ENCODE assay signal across 1 cellular context in the genomic region with DNA sequence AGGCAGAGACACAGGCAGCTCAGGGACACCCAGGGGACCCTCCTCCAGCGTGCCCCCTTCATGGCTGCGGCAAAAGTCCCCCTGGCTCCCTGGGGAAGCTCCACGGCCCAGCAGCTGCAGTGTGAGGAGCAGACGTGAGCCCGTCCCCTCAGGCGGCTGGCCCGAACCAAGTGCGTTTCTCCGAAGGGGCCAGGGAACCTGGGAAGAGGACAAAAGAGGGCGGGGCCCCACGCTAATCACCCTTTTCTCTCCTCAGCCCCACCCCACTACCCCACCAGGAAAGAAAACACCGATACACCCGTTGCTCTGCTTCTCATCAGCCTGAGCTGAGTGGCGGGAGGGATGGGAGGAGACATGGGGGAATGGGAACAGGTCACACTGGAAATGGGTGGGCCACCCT.
A peak's percentile ranks its signal among the peaks of the same experiment; 100 is the strongest.
TF ChIP-seq lines count a peak whose summit lies in the region.

A gene with protein sequence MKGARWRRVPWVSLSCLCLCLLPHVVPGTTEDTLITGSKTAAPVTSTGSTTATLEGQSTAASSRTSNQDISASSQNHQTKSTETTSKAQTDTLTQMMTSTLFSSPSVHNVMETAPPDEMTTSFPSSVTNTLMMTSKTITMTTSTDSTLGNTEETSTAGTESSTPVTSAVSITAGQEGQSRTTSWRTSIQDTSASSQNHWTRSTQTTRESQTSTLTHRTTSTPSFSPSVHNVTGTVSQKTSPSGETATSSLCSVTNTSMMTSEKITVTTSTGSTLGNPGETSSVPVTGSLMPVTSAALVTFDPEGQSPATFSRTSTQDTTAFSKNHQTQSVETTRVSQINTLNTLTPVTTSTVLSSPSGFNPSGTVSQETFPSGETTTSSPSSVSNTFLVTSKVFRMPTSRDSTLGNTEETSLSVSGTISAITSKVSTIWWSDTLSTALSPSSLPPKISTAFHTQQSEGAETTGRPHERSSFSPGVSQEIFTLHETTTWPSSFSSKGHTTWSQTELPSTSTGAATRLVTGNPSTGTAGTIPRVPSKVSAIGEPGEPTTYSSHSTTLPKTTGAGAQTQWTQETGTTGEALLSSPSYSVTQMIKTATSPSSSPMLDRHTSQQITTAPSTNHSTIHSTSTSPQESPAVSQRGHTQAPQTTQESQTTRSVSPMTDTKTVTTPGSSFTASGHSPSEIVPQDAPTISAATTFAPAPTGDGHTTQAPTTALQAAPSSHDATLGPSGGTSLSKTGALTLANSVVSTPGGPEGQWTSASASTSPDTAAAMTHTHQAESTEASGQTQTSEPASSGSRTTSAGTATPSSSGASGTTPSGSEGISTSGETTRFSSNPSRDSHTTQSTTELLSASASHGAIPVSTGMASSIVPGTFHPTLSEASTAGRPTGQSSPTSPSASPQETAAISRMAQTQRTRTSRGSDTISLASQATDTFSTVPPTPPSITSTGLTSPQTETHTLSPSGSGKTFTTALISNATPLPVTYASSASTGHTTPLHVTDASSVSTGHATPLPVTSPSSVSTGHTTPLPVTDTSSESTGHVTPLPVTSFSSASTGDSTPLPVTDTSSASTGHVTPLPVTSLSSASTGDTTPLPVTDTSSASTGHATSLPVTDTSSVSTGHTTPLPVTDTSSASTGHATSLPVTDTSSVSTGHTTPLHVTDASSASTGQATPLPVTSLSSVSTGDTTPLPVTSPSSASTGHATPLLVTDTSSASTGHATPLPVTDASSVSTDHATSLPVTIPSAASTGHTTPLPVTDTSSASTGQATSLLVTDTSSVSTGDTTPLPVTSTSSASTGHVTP (N-terminal part only) (minus strand): TSS at position 174 of the 400 bp plus-strand sequence. CDS start 112 bp downstream, at position 62.

TF ChIP-seq in K562, 482 proteins besides CTCF, POLR2A, EP300 and RAD21 (continues in another document):
- TF ChIP-seq, protein P1, sequence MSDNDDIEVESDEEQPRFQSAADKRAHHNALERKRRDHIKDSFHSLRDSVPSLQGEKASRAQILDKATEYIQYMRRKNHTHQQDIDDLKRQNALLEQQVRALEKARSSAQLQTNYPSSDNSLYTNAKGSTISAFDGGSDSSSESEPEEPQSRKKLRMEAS (CRISPR knock-in tag; IDR thresholded peaks at IDR 0.05): 0 out of 2 replicates have a peak, but pooled peaks have one; percentile 9
- TF ChIP-seq BHLHE40 (IDR thresholded peaks at IDR 0.05; ENCODE audit: low read length): 0 out of 2 replicates have a peak, but pooled peaks have one; percentile 17
- TF ChIP-seq ARID2 (IDR thresholded peaks at IDR 0.05): no peak
- TF ChIP-seq NR4A1 (CRISPR knock-in tag; IDR thresholded peaks at IDR 0.05): no peak
- TF ChIP-seq NR4A1 (tag; IDR thresholded peaks at IDR 0.05): no peak
- TF ChIP-seq, protein P2, sequence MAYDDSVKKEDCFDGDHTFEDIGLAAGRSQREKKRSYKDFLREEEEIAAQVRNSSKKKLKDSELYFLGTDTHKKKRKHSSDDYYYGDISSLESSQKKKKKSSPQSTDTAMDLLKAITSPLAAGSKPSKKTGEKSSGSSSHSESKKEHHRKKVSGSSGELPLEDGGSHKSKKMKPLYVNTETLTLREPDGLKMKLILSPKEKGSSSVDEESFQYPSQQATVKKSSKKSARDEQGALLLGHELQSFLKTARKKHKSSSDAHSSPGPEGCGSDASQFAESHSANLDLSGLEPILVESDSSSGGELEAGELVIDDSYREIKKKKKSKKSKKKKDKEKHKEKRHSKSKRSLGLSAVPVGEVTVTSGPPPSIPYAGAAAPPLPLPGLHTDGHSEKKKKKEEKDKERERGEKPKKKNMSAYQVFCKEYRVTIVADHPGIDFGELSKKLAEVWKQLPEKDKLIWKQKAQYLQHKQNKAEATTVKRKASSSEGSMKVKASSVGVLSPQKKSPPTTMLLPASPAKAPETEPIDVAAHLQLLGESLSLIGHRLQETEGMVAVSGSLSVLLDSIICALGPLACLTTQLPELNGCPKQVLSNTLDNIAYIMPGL (CRISPR knock-in tag; IDR thresholded peaks at IDR 0.05): no peak
- TF ChIP-seq, protein P3, sequence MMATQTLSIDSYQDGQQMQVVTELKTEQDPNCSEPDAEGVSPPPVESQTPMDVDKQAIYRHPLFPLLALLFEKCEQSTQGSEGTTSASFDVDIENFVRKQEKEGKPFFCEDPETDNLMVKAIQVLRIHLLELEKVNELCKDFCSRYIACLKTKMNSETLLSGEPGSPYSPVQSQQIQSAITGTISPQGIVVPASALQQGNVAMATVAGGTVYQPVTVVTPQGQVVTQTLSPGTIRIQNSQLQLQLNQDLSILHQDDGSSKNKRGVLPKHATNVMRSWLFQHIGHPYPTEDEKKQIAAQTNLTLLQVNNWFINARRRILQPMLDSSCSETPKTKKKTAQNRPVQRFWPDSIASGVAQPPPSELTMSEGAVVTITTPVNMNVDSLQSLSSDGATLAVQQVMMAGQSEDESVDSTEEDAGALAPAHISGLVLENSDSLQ (IDR thresholded peaks at IDR 0.05): peak; percentile 38
- TF ChIP-seq KLF13 (tag; IDR thresholded peaks at IDR 0.05; ENCODE audit: borderline replicate concordance, low read depth): 0 out of 2 replicates have a peak, but pooled peaks have one; percentile 51
- peak; percentile 25; the same call in 1 of the 2 replicates for TF ChIP-seq PHF8 (IDR thresholded peaks at IDR 0.05; ENCODE audit: borderline replicate concordance, low read length)
- TF ChIP-seq LARP7 (IDR thresholded peaks at IDR 0.05): no peak
- TF ChIP-seq DIDO1 (tag; IDR thresholded peaks at IDR 0.05; ENCODE audit: low read depth): no peak
- TF ChIP-seq CEBPG (CRISPR knock-in tag; IDR thresholded peaks at IDR 0.05): peak; percentile 43; the same call in 1 of the 2 replicates
- TF ChIP-seq CEBPG (tag; conservative IDR thresholded peaks at IDR 0.05 in 1 of 2, IDR thresholded peaks at IDR 0.05 in 1 of 2): no peak
- TF ChIP-seq NONO (IDR thresholded peaks at IDR 0.05; ENCODE audit: low read depth in 2 of 2, low read length in 1 of 2): peak in 1 of 2 experiments; percentile 56; a peak in 1 of 4 replicates
- TF ChIP-seq RBFOX2 (IDR thresholded peaks at IDR 0.05; ENCODE audit: low read depth, low read length): 0 out of 2 replicates have a peak, but pooled peaks have one; percentile 30
- TF ChIP-seq MAZ (CRISPR knock-in tag; conservative IDR thresholded peaks at IDR 0.05 in 1 of 2, IDR thresholded peaks at IDR 0.05 in 1 of 2): peak in 1 of 2 experiments; percentile 32; a peak in 1 of 4 replicates
- no peak for TF ChIP-seq XRCC5 (IDR thresholded peaks at IDR 0.05; ENCODE audit: low read depth, low read length)
- TF ChIP-seq, protein P4, sequence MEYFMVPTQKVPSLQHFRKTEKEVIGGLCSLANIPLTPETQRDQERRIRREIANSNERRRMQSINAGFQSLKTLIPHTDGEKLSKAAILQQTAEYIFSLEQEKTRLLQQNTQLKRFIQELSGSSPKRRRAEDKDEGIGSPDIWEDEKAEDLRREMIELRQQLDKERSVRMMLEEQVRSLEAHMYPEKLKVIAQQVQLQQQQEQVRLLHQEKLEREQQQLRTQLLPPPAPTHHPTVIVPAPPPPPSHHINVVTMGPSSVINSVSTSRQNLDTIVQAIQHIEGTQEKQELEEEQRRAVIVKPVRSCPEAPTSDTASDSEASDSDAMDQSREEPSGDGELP (CRISPR knock-in tag; IDR thresholded peaks at IDR 0.05; ENCODE audit: borderline replicate concordance): peak; percentile 36; the same call in 1 of the 2 replicates
- peak in 1 of 2 experiments; percentile 70; a peak in 2 of 4 replicates for TF ChIP-seq FOXK2 (conservative IDR thresholded peaks at IDR 0.05 in 1 of 2, IDR thresholded peaks at IDR 0.05 in 1 of 2; ENCODE audit: low read depth in 2 of 2)
- TF ChIP-seq FIP1L1 (IDR thresholded peaks at IDR 0.05; ENCODE audit: low read depth, low read length, poor library complexity, severe bottlenecking): no peak
- TF ChIP-seq ZNF263 (CRISPR knock-in tag; IDR thresholded peaks at IDR 0.05; ENCODE audit: borderline replicate concordance): no peak
- TF ChIP-seq, protein P5, sequence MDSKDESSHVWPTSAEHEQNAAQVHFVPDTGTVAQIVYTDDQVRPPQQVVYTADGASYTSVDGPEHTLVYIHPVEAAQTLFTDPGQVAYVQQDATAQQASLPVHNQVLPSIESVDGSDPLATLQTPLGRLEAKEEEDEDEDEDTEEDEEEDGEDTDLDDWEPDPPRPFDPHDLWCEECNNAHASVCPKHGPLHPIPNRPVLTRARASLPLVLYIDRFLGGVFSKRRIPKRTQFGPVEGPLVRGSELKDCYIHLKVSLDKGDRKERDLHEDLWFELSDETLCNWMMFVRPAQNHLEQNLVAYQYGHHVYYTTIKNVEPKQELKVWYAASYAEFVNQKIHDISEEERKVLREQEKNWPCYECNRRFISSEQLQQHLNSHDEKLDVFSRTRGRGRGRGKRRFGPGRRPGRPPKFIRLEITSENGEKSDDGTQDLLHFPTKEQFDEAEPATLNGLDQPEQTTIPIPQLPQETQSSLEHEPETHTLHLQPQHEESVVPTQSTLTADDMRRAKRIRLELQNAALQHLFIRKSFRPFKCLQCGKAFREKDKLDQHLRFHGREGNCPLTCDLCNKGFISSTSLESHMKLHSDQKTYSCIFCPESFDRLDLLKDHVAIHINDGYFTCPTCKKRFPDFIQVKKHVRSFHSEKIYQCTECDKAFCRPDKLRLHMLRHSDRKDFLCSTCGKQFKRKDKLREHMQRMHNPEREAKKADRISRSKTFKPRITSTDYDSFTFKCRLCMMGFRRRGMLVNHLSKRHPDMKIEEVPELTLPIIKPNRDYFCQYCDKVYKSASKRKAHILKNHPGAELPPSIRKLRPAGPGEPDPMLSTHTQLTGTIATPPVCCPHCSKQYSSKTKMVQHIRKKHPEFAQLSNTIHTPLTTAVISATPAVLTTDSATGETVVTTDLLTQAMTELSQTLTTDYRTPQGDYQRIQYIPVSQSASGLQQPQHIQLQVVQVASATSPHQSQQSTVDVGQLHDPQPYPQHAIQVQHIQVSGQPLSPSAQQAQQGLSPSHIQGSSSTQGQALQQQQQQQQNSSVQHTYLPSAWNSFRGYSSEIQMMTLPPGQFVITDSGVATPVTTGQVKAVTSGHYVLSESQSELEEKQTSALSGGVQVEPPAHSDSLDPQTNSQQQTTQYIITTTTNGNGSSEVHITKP (IDR thresholded peaks at IDR 0.05; ENCODE audit: partially characterized antibody): peak; percentile 97
- no peak for TF ChIP-seq ZNF12 (CRISPR knock-in tag; IDR thresholded peaks at IDR 0.05)
- TF ChIP-seq GABPB1 (CRISPR knock-in tag; IDR thresholded peaks at IDR 0.05): no peak
- peak; percentile 77 for TF ChIP-seq CTBP1 (IDR thresholded peaks at IDR 0.05; ENCODE audit: borderline replicate concordance)
- TF ChIP-seq, protein P6, sequence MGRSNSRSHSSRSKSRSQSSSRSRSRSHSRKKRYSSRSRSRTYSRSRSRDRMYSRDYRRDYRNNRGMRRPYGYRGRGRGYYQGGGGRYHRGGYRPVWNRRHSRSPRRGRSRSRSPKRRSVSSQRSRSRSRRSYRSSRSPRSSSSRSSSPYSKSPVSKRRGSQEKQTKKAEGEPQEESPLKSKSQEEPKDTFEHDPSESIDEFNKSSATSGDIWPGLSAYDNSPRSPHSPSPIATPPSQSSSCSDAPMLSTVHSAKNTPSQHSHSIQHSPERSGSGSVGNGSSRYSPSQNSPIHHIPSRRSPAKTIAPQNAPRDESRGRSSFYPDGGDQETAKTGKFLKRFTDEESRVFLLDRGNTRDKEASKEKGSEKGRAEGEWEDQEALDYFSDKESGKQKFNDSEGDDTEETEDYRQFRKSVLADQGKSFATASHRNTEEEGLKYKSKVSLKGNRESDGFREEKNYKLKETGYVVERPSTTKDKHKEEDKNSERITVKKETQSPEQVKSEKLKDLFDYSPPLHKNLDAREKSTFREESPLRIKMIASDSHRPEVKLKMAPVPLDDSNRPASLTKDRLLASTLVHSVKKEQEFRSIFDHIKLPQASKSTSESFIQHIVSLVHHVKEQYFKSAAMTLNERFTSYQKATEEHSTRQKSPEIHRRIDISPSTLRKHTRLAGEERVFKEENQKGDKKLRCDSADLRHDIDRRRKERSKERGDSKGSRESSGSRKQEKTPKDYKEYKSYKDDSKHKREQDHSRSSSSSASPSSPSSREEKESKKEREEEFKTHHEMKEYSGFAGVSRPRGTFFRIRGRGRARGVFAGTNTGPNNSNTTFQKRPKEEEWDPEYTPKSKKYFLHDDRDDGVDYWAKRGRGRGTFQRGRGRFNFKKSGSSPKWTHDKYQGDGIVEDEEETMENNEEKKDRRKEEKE (IDR thresholded peaks at IDR 0.05; ENCODE audit: borderline replicate concordance in 1 of 2, control insufficient read depth in 1 of 2, low read depth in 2 of 2, low read length in 1 of 2): no peak
- TF ChIP-seq, protein P7, sequence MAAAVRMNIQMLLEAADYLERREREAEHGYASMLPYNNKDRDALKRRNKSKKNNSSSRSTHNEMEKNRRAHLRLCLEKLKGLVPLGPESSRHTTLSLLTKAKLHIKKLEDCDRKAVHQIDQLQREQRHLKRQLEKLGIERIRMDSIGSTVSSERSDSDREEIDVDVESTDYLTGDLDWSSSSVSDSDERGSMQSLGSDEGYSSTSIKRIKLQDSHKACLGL (CRISPR knock-in tag; IDR thresholded peaks at IDR 0.05; ENCODE audit: borderline replicate concordance, poor library complexity, severe bottlenecking): no peak
- no peak for TF ChIP-seq ZBTB7A (IDR thresholded peaks at IDR 0.05; ENCODE audit: borderline replicate concordance, control insufficient read depth, low read depth, low read length)
- TF ChIP-seq, protein P8, sequence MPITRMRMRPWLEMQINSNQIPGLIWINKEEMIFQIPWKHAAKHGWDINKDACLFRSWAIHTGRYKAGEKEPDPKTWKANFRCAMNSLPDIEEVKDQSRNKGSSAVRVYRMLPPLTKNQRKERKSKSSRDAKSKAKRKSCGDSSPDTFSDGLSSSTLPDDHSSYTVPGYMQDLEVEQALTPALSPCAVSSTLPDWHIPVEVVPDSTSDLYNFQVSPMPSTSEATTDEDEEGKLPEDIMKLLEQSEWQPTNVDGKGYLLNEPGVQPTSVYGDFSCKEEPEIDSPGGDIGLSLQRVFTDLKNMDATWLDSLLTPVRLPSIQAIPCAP (CRISPR knock-in tag; IDR thresholded peaks at IDR 0.05; ENCODE audit: borderline replicate concordance): no peak
- peak; percentile 73; the same call in 1 of the 2 replicates for TF ChIP-seq SOX6 (IDR thresholded peaks at IDR 0.05)
- TF ChIP-seq OTX1 (CRISPR knock-in tag; IDR thresholded peaks at IDR 0.05): no peak
- TF ChIP-seq, protein P9, sequence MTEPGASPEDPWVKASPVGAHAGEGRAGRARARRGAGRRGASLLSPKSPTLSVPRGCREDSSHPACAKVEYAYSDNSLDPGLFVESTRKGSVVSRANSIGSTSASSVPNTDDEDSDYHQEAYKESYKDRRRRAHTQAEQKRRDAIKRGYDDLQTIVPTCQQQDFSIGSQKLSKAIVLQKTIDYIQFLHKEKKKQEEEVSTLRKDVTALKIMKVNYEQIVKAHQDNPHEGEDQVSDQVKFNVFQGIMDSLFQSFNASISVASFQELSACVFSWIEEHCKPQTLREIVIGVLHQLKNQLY (CRISPR knock-in tag; conservative IDR thresholded peaks at IDR 0.05): no peak
- 0 out of 2 replicates have a peak, but pooled peaks have one; percentile 33 for TF ChIP-seq JUND (IDR thresholded peaks at IDR 0.05; ENCODE audit: borderline replicate concordance, low read depth, low read length)
- no peak for TF ChIP-seq JUND (tag; IDR thresholded peaks at IDR 0.05; ENCODE audit: borderline replicate concordance, low read depth, low read length)
- TF ChIP-seq ATF7 (IDR thresholded peaks at IDR 0.05): peak; percentile 84
- TF ChIP-seq TCF7L2 (IDR thresholded peaks at IDR 0.05; ENCODE audit: low read depth, low read length): peak; percentile 68; the same call in 1 of the 2 replicates
- TF ChIP-seq POLR2G (IDR thresholded peaks at IDR 0.05; ENCODE audit: low read depth, low read length): 0 out of 2 replicates have a peak, but pooled peaks have one; percentile 23
- no peak for TF ChIP-seq TBL1XR1 (IDR thresholded peaks at IDR 0.05; ENCODE audit: low read length in 2 of 2)
